Comparison of ENCODE assay signal across 8 cellular contexts in the genomic region with DNA sequence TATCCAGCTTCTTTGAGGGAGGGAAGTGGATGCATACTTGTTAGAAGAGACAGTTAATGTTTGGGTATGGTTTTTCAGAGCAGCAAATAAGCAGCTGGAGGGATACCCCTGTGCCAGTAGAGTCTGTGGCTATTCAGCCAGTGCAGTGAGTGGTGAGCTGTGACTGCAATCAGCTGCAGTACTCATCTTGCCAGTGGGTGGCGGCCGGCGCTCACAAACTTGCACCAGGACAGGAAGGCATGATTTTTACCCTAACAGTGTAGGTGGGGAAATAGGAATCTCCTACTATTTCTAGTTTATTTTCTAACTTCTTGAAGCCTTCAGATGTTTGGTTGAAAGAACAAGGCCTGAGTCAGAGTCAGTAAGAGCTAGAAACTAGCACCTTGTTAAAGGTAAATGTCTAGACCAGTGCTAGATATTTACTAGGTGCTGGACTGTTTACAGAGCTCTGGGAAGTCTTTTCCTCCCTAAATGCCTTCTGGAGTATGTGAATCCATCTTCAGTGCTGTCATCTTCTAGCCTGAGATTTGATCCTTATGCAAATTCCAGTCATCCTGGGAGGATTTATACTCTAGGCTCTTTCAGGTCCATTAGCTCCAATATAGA. TPM values are rescaled to one million over a fixed set of nuclear protein-coding genes. Genes with fewer than 3 reads are reported as not detected.
DNase-seq lines count a peak whose midpoint lies in the region; ATAC-seq and TF ChIP-seq lines count a peak whose summit lies in the region.

No MANE protein-coding gene starts in this region.

- H3K27ac Mint-ChIP-seq in activated CD8-positive, alpha-beta T cell treated with anti-CD3 and anti-CD28 coated beads, Interleukin-2, amount 10 ng/mL, durations not matched to agents 7 days and 5 days, result no peak overlapping the region
- H3K27ac Mint-ChIP-seq in endothelial cell (ENCODE audit: unreplicated experiment), result no peak overlapping the region
- no peak overlapping the region for H3K27ac Mint-ChIP-seq in stimulated activated naive CD8-positive, alpha-beta T cell treated with anti-CD3 and anti-CD28 coated beads, Interleukin-15, amount 100 ng/mL, for 72 hours

- H3K36me3 Mint-ChIP-seq in activated CD8-positive, alpha-beta T cell treated with anti-CD3 and anti-CD28 coated beads, Interleukin-2, amount 10 ng/mL, durations not matched to agents 7 days and 5 days (ENCODE audit: low read depth), result no peaks in the 10 kb centered on the region
- no peaks in the 10 kb centered on the region for H3K36me3 Mint-ChIP-seq in endothelial cell (ENCODE audit: low read depth, unreplicated experiment)

- DNase-seq in A172 (ENCODE audit: low spot score) (peak; percentile 61), NCI-H226 (peak; percentile 45), endothelial cell (ENCODE audit: low spot score) (peak; percentile 73), myocyte (ENCODE audit: low read depth) (peak; percentile 72)
- DNase-seq in activated CD8-positive, alpha-beta T cell treated with anti-CD3 and anti-CD28 coated beads, Interleukin-2, amount 10 ng/mL, durations not matched to agents 7 days and 5 days, result peak; percentile 65
- DNase-seq in stimulated activated naive CD8-positive, alpha-beta T cell treated with anti-CD3 and anti-CD28 coated beads, Interleukin-15, amount 100 ng/mL, for 72 hours, result peak; percentile 55 to 56

- peak; percentile 85 for ATAC-seq in HG02798 (IDR thresholded peaks at IDR 0.05; ENCODE audit: poor library complexity, unreplicated experiment)
- ATAC-seq in activated CD8-positive, alpha-beta T cell treated with anti-CD3 and anti-CD28 coated beads, Interleukin-2, amount 10 ng/mL, durations not matched to agents 7 days and 5 days, result peak; percentile 89
- ATAC-seq in stimulated activated naive CD8-positive, alpha-beta T cell treated with anti-CD3 and anti-CD28 coated beads, Interleukin-15, amount 100 ng/mL, for 72 hours, result peak; percentile 87

- TF ChIP-seq CTCF in GM12872 (IDR thresholded peaks at IDR 0.05; ENCODE audit: insufficient read depth, low read depth, low read length), result peak; percentile 94
- peak; percentile 81 for TF ChIP-seq CTCF in endothelial cell (IDR thresholded peaks at IDR 0.05; ENCODE audit: unreplicated experiment)

- H3K27me3 Mint-ChIP-seq in activated CD8-positive, alpha-beta T cell treated with anti-CD3 and anti-CD28 coated beads, Interleukin-2, amount 10 ng/mL, durations not matched to agents 7 days and 5 days (ENCODE audit: low read depth), result peaks cover 27% of the 10 kb centered on the region
- H3K27me3 Mint-ChIP-seq in endothelial cell (ENCODE audit: unreplicated experiment), result no peaks in the 10 kb centered on the region
- H3K27me3 Mint-ChIP-seq in stimulated activated naive CD8-positive, alpha-beta T cell treated with anti-CD3 and anti-CD28 coated beads, Interleukin-15, amount 100 ng/mL, for 72 hours, result peaks cover 31% of the 10 kb centered on the region

- CTCF ChIA-PET in activated CD8-positive, alpha-beta T cell treated with anti-CD3 and anti-CD28 coated beads, Interleukin-2, amount 10 ng/mL, durations not matched to agents 7 days and 5 days (lab: Charles Lee), result interaction anchor here (0.6 to 6.9 kb wide), 28 partner anchors 8 to 676 kb away, joined by 3 to 160 read pairs (median 4); a partner anchor contains a TSS

- peaks cover 3% of the 10 kb centered on the region for H3K4me1 Mint-ChIP-seq in activated CD8-positive, alpha-beta T cell treated with anti-CD3 and anti-CD28 coated beads, Interleukin-2, amount 10 ng/mL, durations not matched to agents 7 days and 5 days (ENCODE audit: low read depth)
- peaks cover 17% of the 10 kb centered on the region for H3K4me1 Mint-ChIP-seq in endothelial cell (ENCODE audit: unreplicated experiment)
- H3K4me1 Mint-ChIP-seq in stimulated activated naive CD8-positive, alpha-beta T cell treated with anti-CD3 and anti-CD28 coated beads, Interleukin-15, amount 100 ng/mL, for 72 hours, result peaks cover 8% of the 10 kb centered on the region

- H3K9me3 Mint-ChIP-seq in activated CD8-positive, alpha-beta T cell treated with anti-CD3 and anti-CD28 coated beads, Interleukin-2, amount 10 ng/mL, durations not matched to agents 7 days and 5 days (ENCODE audit: insufficient read depth), result no peaks in the 10 kb centered on the region
- no peaks in the 10 kb centered on the region for H3K9me3 Mint-ChIP-seq in endothelial cell (ENCODE audit: unreplicated experiment)
- no peaks in the 10 kb centered on the region for H3K9me3 Mint-ChIP-seq in stimulated activated naive CD8-positive, alpha-beta T cell treated with anti-CD3 and anti-CD28 coated beads, Interleukin-15, amount 100 ng/mL, for 72 hours

- H3K4me3 Mint-ChIP-seq in activated CD8-positive, alpha-beta T cell treated with anti-CD3 and anti-CD28 coated beads, Interleukin-2, amount 10 ng/mL, durations not matched to agents 7 days and 5 days, result no peak overlapping the region
- H3K4me3 Mint-ChIP-seq in endothelial cell (ENCODE audit: unreplicated experiment), result no peak overlapping the region
- H3K4me3 Mint-ChIP-seq in stimulated activated naive CD8-positive, alpha-beta T cell treated with anti-CD3 and anti-CD28 coated beads, Interleukin-15, amount 100 ng/mL, for 72 hours, result no peak overlapping the region

- POLR2A ChIA-PET in activated CD8-positive, alpha-beta T cell treated with anti-CD3 and anti-CD28 coated beads, Interleukin-2, amount 10 ng/mL, durations not matched to agents 7 days and 5 days (lab: Charles Lee), result interaction anchor here (0.6 to 1.5 kb wide), 2 partner anchors 343 to 345 kb away, joined by 3 read pairs; no protein-coding TSS in a partner anchor

RNA-seq across cellular contexts. Expression of a gene that starts 23.6 kb away (rescaled TPM):
- total RNA-seq in A172 (2014; rRNA removed; shearing (Covaris generic)), result 6.1 and 8.6 TPM in 2 replicates
- total RNA-seq in activated CD8-positive, alpha-beta T cell treated with anti-CD3 and anti-CD28 coated beads, Interleukin-2, amount 10 ng/mL, durations not matched to agents 7 days and 5 days, result not detected
- total RNA-seq in endothelial cell (ENCODE audit: unreplicated experiment) (0.69 TPM), myocyte (0.42 and 0.62 TPM in 2 replicates)
- 0.48 TPM for polyA plus RNA-seq in myocyte (2012)

Comparison
In these comparisons a context has a peak if more than half of its experiments do, and no peak if none do; other contexts are left out.
1. Peak in every context shown above with its lines: DNase-seq and ATAC-seq.